ENCODE assay signal across 2 cellular contexts in the genomic region with DNA sequence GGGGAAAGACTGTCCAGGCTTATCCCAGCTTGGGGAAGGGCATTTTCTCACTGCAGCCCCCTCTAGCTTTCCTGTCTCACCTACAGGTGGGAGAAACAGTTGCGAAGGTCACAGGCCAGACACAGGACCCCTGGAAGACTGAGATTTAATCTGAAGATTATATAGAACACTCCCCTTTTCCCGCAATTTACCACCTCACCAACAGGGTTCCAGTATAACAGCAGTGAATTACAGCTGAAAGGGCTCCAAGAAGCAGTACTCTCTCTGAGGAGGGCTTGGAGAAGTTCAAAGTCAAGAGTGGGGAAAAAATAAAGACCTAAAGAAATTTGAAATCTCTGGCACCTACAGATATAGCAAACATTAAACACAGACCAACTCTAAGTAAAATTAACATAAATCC.
TF ChIP-seq lines count a peak whose summit lies in the region.

No MANE protein-coding gene starts in this region.

TF ChIP-seq in GM23338, 12 proteins besides CTCF, POLR2A, EP300 and RAD21 (continued from another document):
- TF ChIP-seq ZNF462 (CRISPR knock-in tag; IDR thresholded peaks at IDR 0.05) (no peak), REST (IDR thresholded peaks at IDR 0.05; ENCODE audit: unreplicated experiment) (no peak), ETS1 (IDR thresholded peaks at IDR 0.05) (no peak)

TF ChIP-seq in WTC11, 78 proteins besides CTCF, POLR2A, EP300 and RAD21 (continued from another document):
- TF ChIP-seq, protein P1, sequence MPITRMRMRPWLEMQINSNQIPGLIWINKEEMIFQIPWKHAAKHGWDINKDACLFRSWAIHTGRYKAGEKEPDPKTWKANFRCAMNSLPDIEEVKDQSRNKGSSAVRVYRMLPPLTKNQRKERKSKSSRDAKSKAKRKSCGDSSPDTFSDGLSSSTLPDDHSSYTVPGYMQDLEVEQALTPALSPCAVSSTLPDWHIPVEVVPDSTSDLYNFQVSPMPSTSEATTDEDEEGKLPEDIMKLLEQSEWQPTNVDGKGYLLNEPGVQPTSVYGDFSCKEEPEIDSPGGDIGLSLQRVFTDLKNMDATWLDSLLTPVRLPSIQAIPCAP (CRISPR knock-in tag; IDR thresholded peaks at IDR 0.05), result no peak
- no peak for TF ChIP-seq ZNF416 (CRISPR knock-in tag; IDR thresholded peaks at IDR 0.05)
- no peak for TF ChIP-seq STAT6 (CRISPR knock-in tag; conservative IDR thresholded peaks at IDR 0.05; ENCODE audit: low read depth)
- TF ChIP-seq ETV6 (CRISPR knock-in tag; IDR thresholded peaks at IDR 0.05), result no peak
- TF ChIP-seq, protein P2, sequence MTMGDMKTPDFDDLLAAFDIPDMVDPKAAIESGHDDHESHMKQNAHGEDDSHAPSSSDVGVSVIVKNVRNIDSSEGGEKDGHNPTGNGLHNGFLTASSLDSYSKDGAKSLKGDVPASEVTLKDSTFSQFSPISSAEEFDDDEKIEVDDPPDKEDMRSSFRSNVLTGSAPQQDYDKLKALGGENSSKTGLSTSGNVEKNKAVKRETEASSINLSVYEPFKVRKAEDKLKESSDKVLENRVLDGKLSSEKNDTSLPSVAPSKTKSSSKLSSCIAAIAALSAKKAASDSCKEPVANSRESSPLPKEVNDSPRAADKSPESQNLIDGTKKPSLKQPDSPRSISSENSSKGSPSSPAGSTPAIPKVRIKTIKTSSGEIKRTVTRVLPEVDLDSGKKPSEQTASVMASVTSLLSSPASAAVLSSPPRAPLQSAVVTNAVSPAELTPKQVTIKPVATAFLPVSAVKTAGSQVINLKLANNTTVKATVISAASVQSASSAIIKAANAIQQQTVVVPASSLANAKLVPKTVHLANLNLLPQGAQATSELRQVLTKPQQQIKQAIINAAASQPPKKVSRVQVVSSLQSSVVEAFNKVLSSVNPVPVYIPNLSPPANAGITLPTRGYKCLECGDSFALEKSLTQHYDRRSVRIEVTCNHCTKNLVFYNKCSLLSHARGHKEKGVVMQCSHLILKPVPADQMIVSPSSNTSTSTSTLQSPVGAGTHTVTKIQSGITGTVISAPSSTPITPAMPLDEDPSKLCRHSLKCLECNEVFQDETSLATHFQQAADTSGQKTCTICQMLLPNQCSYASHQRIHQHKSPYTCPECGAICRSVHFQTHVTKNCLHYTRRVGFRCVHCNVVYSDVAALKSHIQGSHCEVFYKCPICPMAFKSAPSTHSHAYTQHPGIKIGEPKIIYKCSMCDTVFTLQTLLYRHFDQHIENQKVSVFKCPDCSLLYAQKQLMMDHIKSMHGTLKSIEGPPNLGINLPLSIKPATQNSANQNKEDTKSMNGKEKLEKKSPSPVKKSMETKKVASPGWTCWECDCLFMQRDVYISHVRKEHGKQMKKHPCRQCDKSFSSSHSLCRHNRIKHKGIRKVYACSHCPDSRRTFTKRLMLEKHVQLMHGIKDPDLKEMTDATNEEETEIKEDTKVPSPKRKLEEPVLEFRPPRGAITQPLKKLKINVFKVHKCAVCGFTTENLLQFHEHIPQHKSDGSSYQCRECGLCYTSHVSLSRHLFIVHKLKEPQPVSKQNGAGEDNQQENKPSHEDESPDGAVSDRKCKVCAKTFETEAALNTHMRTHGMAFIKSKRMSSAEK (CRISPR knock-in tag; IDR thresholded peaks at IDR 0.05; ENCODE audit: borderline replicate concordance), result no peak
- TF ChIP-seq TCF7 (CRISPR knock-in tag; IDR thresholded peaks at IDR 0.05; ENCODE audit: low read depth), result no peak
- TF ChIP-seq NR2C2 (CRISPR knock-in tag; IDR thresholded peaks at IDR 0.05), result no peak
- TF ChIP-seq MXD4 (CRISPR knock-in tag; IDR thresholded peaks at IDR 0.05; ENCODE audit: borderline replicate concordance), result no peak
- TF ChIP-seq, protein P3, sequence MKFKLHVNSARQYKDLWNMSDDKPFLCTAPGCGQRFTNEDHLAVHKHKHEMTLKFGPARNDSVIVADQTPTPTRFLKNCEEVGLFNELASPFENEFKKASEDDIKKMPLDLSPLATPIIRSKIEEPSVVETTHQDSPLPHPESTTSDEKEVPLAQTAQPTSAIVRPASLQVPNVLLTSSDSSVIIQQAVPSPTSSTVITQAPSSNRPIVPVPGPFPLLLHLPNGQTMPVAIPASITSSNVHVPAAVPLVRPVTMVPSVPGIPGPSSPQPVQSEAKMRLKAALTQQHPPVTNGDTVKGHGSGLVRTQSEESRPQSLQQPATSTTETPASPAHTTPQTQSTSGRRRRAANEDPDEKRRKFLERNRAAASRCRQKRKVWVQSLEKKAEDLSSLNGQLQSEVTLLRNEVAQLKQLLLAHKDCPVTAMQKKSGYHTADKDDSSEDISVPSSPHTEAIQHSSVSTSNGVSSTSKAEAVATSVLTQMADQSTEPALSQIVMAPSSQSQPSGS (CRISPR knock-in tag; IDR thresholded peaks at IDR 0.05; ENCODE audit: borderline replicate concordance, low read depth), result no peak
